13 cellular contexts compared by ENCODE assay signal in genomic region chr12:52946797-52947547, GRCh38. TPM values are rescaled to one million over a fixed set of nuclear protein-coding genes. Genes with fewer than 3 reads are reported as not detected.
DNase-seq lines count a peak whose midpoint lies in the region; ATAC-seq and TF ChIP-seq lines count a peak whose summit lies in the region.
"Had no signal": no experiment of that assay in that cellular context is flagged by ENCODE, and none has a peak within 500 bp of the region (broad histone marks: within the 10 kb centered on the region; RNA-seq: fewer than 3 reads in every experiment).

No MANE protein-coding gene starts in this region.

- ATAC-seq in SK-N-SH treated with all-trans-retinoic acid at 6 μM for 48 hours (no peak), right cardiac atrium (no peak)
- ATAC-seq: activated T-cell treated with anti-CD3 and anti-CD28 coated beads, Interleukin-2, amount 50 U/mL, for 4 hours had no signal

- peak overlapping the region; percentile 49 for H3K9ac ChIP-seq in smooth muscle cell (ENCODE audit: low read depth)

- peak overlapping the region; percentile 91 for H3K4me2 ChIP-seq in smooth muscle cell

- no peak overlapping the region for H2AFZ ChIP-seq in smooth muscle cell (ENCODE audit: low read depth)

- H3K79me2 ChIP-seq in smooth muscle cell (ENCODE audit: low read depth): peaks cover 42% of the 10 kb centered on the region

- H3K4me1 ChIP-seq in HEK293 (ENCODE audit: control insufficient read depth, insufficient read depth, low read length): peaks cover 7% of the 10 kb centered on the region; the same call in 1 of the 2 replicates
- peaks cover 47% of the 10 kb centered on the region for H3K4me1 ChIP-seq in smooth muscle cell (ENCODE audit: low read depth)
- no peaks in the 10 kb centered on the region for H3K4me1 ChIP-seq in right cardiac atrium (ENCODE audit: control insufficient read depth, insufficient read depth, low read length)

- CTCF ChIA-PET in HEK293 (lab: Yijun Ruan, JAX): interaction anchor here (0.7 to 5.4 kb wide), 11 partner anchors 16 to 91 kb away, joined by 3 to 32 read pairs (median 4); partner anchors contain the start of gene KRT8

- POLR2A ChIA-PET in HEK293 (lab: Yijun Ruan, JAX): interaction anchor here (1.2 to 7.7 kb wide), 6 partner anchors 9 to 100 kb away, joined by 3 to 202 read pairs (median 10); partner anchors contain the start of gene KRT8

- H3K36me3 ChIP-seq in HEK293 (ENCODE audit: control insufficient read depth in 2 of 2, insufficient read depth in 1 of 2, low read length in 2 of 2): peaks cover 0 to 20% of the 10 kb centered on the region in 2 experiments; a peak in 1 of 3 replicates
- no peaks in the 10 kb centered on the region for H3K36me3 ChIP-seq in smooth muscle cell (ENCODE audit: low read depth)
- H3K36me3 ChIP-seq: ascending aorta had no signal

- H4K20me1 ChIP-seq in smooth muscle cell (ENCODE audit: low read depth): peaks cover 22% of the 10 kb centered on the region

- intact Hi-C loops in lower leg skin (cut with DNase I; ENCODE audit: low total_unique reads) (no loop called here), right cardiac atrium (cut with DNase I) (no loop called here)

- DNase-seq in islet precursor cell (peak; percentile 90), smooth muscle cell (lab: John Stamatoyannopoulos, UW; ENCODE audit: unreplicated experiment) (no peak), lower leg skin (ENCODE audit: low spot score in 2 of 2) (no peak), AG08395 (ENCODE audit: low spot score) (no peak), right cardiac atrium (no peak)
- DNase-seq: activated CD4-positive, alpha-beta T cell treated with anti-CD3 and anti-CD28 coated beads for 1 hour; activated T-cell treated with anti-CD3 and anti-CD28 coated beads, Interleukin-2, amount 50 U/mL, for 4 hours; CD4-positive, alpha-beta memory T cell; erythroblast; NCI-H774 had no signal

- TF ChIP-seq CTCF in HEK293 (tag by site-specific recombination; IDR thresholded peaks at IDR 0.05) (no peak), smooth muscle cell (IDR thresholded peaks at IDR 0.05; ENCODE audit: borderline replicate concordance, insufficient read depth, poor library complexity, severe bottlenecking) (no peak), lower leg skin (IDR thresholded peaks at IDR 0.05) (no peak)

- 56% methylated on average over 10 of the region's 10 CpGs for WGBS in smooth muscle cell (ENCODE audit: low lambda C conversion rate)
- WGBS in lower leg skin, 2 donors: 80 to 85% methylated on average over 10 of the region's 10 CpGs
- WGBS in right cardiac atrium: 81% methylated on average over 10 of the region's 10 CpGs

- H3K4me3 ChIP-seq in HEK293 (ENCODE audit: low read depth, low read length): no peak overlapping the region
- H3K4me3 ChIP-seq in smooth muscle cell: peak overlapping the region; percentile 29
- H3K4me3 ChIP-seq in lower leg skin (ENCODE audit: low read depth, poor library complexity, severe bottlenecking): no peak overlapping the region
- no peak overlapping the region for H3K4me3 ChIP-seq in right cardiac atrium (ENCODE audit: low read length)
- H3K4me3 ChIP-seq: ascending aorta had no signal

- peaks cover 34% of the 10 kb centered on the region for H3F3A ChIP-seq in smooth muscle cell (ENCODE audit: low read depth)

- H3K9me3 ChIP-seq in HEK293 (ENCODE audit: control insufficient read depth, insufficient read depth, low read depth, low read length): no peaks in the 10 kb centered on the region
- no peaks in the 10 kb centered on the region for H3K9me3 ChIP-seq in smooth muscle cell (replicated peaks; ENCODE audit: low read depth)
- no peaks in the 10 kb centered on the region for H3K9me3 ChIP-seq in right cardiac atrium (ENCODE audit: control insufficient read depth, low read length)
- H3K9me3 ChIP-seq: ascending aorta had no signal

- no peak overlapping the region for H3K27ac ChIP-seq in HEK293 (ENCODE audit: extremely low read depth, low read depth, low read length)
- H3K27ac ChIP-seq in smooth muscle cell (ENCODE audit: low read depth): peak overlapping the region; percentile 92
- H3K27ac ChIP-seq in right cardiac atrium (ENCODE audit: low read length): no peak overlapping the region
- H3K27ac ChIP-seq: ascending aorta had no signal

- TF ChIP-seq POLR2A in lower leg skin (IDR thresholded peaks at IDR 0.05): no peak

- H3K27me3 ChIP-seq in smooth muscle cell (ENCODE audit: low read depth) (no peaks in the 10 kb centered on the region), right cardiac atrium (ENCODE audit: control insufficient read depth, insufficient read depth) (no peaks in the 10 kb centered on the region)
- H3K27me3 ChIP-seq: ascending aorta had no signal

TF ChIP-seq in HEK293, 187 proteins besides CTCF, POLR2A, EP300 and RAD21:
- no peak for TF ChIP-seq ZNF777 (tag by site-specific recombination; IDR thresholded peaks at IDR 0.05; ENCODE audit: borderline replicate concordance)
- TF ChIP-seq ZIC2 (tag by site-specific recombination; IDR thresholded peaks at IDR 0.05): peak; percentile 11; the same call in 1 of the 2 replicates
- TF ChIP-seq GLIS1 (tag by site-specific recombination; IDR thresholded peaks at IDR 0.05): peak; percentile 80

TF ChIP-seq in SK-N-SH treated with all-trans-retinoic acid at 6 μM for 48 hours, 23 proteins besides CTCF, POLR2A, EP300 and RAD21:
- TF ChIP-seq, protein P1, sequence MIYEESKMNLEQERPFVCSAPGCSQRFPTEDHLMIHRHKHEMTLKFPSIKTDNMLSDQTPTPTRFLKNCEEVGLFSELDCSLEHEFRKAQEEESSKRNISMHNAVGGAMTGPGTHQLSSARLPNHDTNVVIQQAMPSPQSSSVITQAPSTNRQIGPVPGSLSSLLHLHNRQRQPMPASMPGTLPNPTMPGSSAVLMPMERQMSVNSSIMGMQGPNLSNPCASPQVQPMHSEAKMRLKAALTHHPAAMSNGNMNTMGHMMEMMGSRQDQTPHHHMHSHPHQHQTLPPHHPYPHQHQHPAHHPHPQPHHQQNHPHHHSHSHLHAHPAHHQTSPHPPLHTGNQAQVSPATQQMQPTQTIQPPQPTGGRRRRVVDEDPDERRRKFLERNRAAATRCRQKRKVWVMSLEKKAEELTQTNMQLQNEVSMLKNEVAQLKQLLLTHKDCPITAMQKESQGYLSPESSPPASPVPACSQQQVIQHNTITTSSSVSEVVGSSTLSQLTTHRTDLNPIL (CRISPR knock-in tag; IDR thresholded peaks at IDR 0.05; ENCODE audit: low read depth): no peak
- 0 out of 2 replicates have a peak, but pooled peaks have one; percentile 14 for TF ChIP-seq CSDC2 (CRISPR knock-in tag; IDR thresholded peaks at IDR 0.05)

RNA-seq across cellular contexts. Expression of gene KRT18, which starts 1.9 kb away (rescaled TPM):
- 477 and 663 TPM in 2 replicates for total RNA-seq in smooth muscle cell
- polyA plus RNA-seq in smooth muscle cell: 894 and 2,163 TPM in 2 replicates
- 10 to 100 TPM; 23.3 to 97.2 (median 70.9) TPM for total RNA-seq in lower leg skin
- 10 to 100 TPM; 17.9 to 44.4 (median 31.7) TPM for total RNA-seq in right cardiac atrium
- 46.7 TPM for polyA plus RNA-seq in right cardiac atrium

RNA-seq across cellular contexts. Expression of gene KRT8, which starts 42.1 kb away (rescaled TPM):
- total RNA-seq in smooth muscle cell (694 and 929 TPM in 2 replicates), lower leg skin (10 to 100 TPM; 18.1 to 96.0 (median 58.2) TPM), right cardiac atrium (100 to 1,000 TPM; 104 to 259 (median 212) TPM)
- polyA plus RNA-seq in smooth muscle cell (1,025 and 2,331 TPM in 2 replicates), right cardiac atrium (282 TPM)

RNA-seq across cellular contexts. Expression of gene EIF4B, which starts 59.3 kb away (rescaled TPM):
- total RNA-seq in smooth muscle cell (241 and 299 TPM in 2 replicates), lower leg skin (100 to 1,000 TPM; 499 to 623 (median 546) TPM), right cardiac atrium (100 to 1,000 TPM; 391 to 552 (median 433) TPM)
- polyA plus RNA-seq in smooth muscle cell (39.9 and 47.7 TPM in 2 replicates), right cardiac atrium (65.5 TPM)
